In genomic region chr10:86334515-86335085, GRCh38 we compare ENCODE assay signal across 11 cellular contexts. TPM values are rescaled to one million over a fixed set of nuclear protein-coding genes. Genes with fewer than 3 reads are reported as not detected.
A peak's percentile ranks its signal among the peaks of the same experiment; 100 is the strongest.
DNase-seq lines count a peak whose midpoint lies in the region; ATAC-seq, FAIRE-seq and TF ChIP-seq lines count a peak whose summit lies in the region.
"Had no signal": no experiment of that assay in that cellular context is flagged by ENCODE, and none has a peak within 500 bp of the region (broad histone marks: within the 10 kb centered on the region; RNA-seq: fewer than 3 reads in every experiment).

No MANE protein-coding gene starts in this region.

- TF ChIP-seq CTCF in heart right ventricle (IDR thresholded peaks at IDR 0.05) (no peak), foreskin keratinocyte (conservative IDR thresholded peaks at IDR 0.05) (no peak)

- H3K4me1 Mint-ChIP-seq in activated T-helper 17 cell treated with anti-CD3 and anti-CD28 coated beads, Interleukin-2, amount 50 U/mL, for 72 hours: no peaks in the 10 kb centered on the region

- WGBS in heart right ventricle, 2 donors: 60 to 62% methylated on average over 3 of the region's 3 CpGs

- H3K27me3 Mint-ChIP-seq in activated T-helper 17 cell treated with anti-CD3 and anti-CD28 coated beads, Interleukin-2, amount 50 U/mL, for 72 hours: peaks cover 8% of the 10 kb centered on the region

- DNase-seq in Right ventricle myocardium superior: peak; percentile 8
- no peak for DNase-seq in heart right ventricle
- peak; percentile 45 for DNase-seq in NCI-H774 (lab: John Stamatoyannopoulos, UW)
- DNase-seq in foreskin keratinocyte: no peak
- no peak for DNase-seq in urothelium cell line (ENCODE audit: low spot score)
- DNase-seq in retina: no peak
- no peak for DNase-seq in SKM-1 treated with dmso at 0.1 percent for 144 hours (lab: John Stamatoyannopoulos, UW; ENCODE audit: unreplicated experiment)
- DNase-seq: activated CD8-positive, alpha-beta memory T cell treated with anti-CD3 and anti-CD28 coated beads, Interleukin-2, amount 50 U/mL, for 4 hours; NCI-H226 had no signal

- no peaks in the 10 kb centered on the region for H3K9me3 Mint-ChIP-seq in activated T-helper 17 cell treated with anti-CD3 and anti-CD28 coated beads, Interleukin-2, amount 50 U/mL, for 72 hours
- H3K9me3 Mint-ChIP-seq: stimulated activated naive CD8-positive, alpha-beta T cell treated with anti-CD3 and anti-CD28 coated beads, Interleukin-15, Interleukin-2, amounts not matched to agents 100 ng/mL and 50 ng/mL, for 24 hours had no signal

- H3K27me3 ChIP-seq in heart right ventricle: peaks cover 0 to 4% (median 0%) of the 10 kb centered on the region in 7 donors
- H3K27me3 ChIP-seq in foreskin keratinocyte: peaks cover 5% of the 10 kb centered on the region

- H3K4me1 ChIP-seq in heart right ventricle (no peaks in the 10 kb centered on the region), foreskin keratinocyte (no peaks in the 10 kb centered on the region)

- no peaks in the 10 kb centered on the region for H3K9me3 ChIP-seq in heart right ventricle

- H3K36me3 ChIP-seq in heart right ventricle: no peaks in the 10 kb centered on the region

- ATAC-seq in Right ventricle myocardium superior (ENCODE audit: poor library complexity) (no peak), heart right ventricle (no peak), foreskin keratinocyte (peak; percentile 12)
- no peak for ATAC-seq in activated T-helper 17 cell treated with anti-CD3 and anti-CD28 coated beads, Interleukin-2, amount 50 U/mL, for 72 hours (replicated peaks)

- H3K36me3 Mint-ChIP-seq in activated T-helper 17 cell treated with anti-CD3 and anti-CD28 coated beads, Interleukin-2, amount 50 U/mL, for 72 hours (ENCODE audit: low read depth): no peaks in the 10 kb centered on the region

- H3K27ac ChIP-seq in heart right ventricle (no peak overlapping the region), foreskin keratinocyte (no peak overlapping the region)

- peak; percentile 83 for FAIRE-seq in urothelium cell line (lab: Jason Lieb, UNC)

- intact Hi-C loops in Right ventricle myocardium superior (cut with DNase I): no loop called here
- intact Hi-C loops in heart right ventricle (cut with DNase I): no loop called here

- no peak overlapping the region for H3K4me3 ChIP-seq in heart right ventricle

- H3K27ac Mint-ChIP-seq in activated T-helper 17 cell treated with anti-CD3 and anti-CD28 coated beads, Interleukin-2, amount 50 U/mL, for 72 hours: no peak overlapping the region
- H3K27ac Mint-ChIP-seq: stimulated activated naive CD8-positive, alpha-beta T cell treated with anti-CD3 and anti-CD28 coated beads, Interleukin-15, Interleukin-2, amounts not matched to agents 100 ng/mL and 50 ng/mL, for 24 hours had no signal

- H3K4me3 Mint-ChIP-seq in activated T-helper 17 cell treated with anti-CD3 and anti-CD28 coated beads, Interleukin-2, amount 50 U/mL, for 72 hours: no peak overlapping the region
- H3K4me3 Mint-ChIP-seq: stimulated activated naive CD8-positive, alpha-beta T cell treated with anti-CD3 and anti-CD28 coated beads, Interleukin-15, Interleukin-2, amounts not matched to agents 100 ng/mL and 50 ng/mL, for 24 hours had no signal

RNA-seq across cellular contexts. Expression of gene GRID1, which starts 32.0 kb away (rescaled TPM):
- total RNA-seq in Right ventricle myocardium superior (1.1 TPM), heart right ventricle (1 to 10 TPM in 9 of 10 donors, under 1 TPM in 1; 0.77 to 3.4 (median 1.9) TPM), foreskin keratinocyte (not detected in 2 replicates)
- polyA plus RNA-seq in heart right ventricle (1 to 10 TPM in 1 of 2 donors, under 1 TPM in 1; 0.44 to 1.2 TPM), foreskin keratinocyte (not detected in 2 replicates)
- total RNA-seq in activated T-helper 17 cell treated with anti-CD3 and anti-CD28 coated beads, Interleukin-2, amount 50 U/mL, for 72 hours: not detected

Comparison
In these comparisons a context has a peak if more than half of its experiments do, and no peak if none do; other contexts are left out.
1. DNase-seq: peak in Right ventricle myocardium superior (single experiment) and NCI-H774 (single experiment); none in heart right ventricle (0 of 2), foreskin keratinocyte (0 of 2), urothelium cell line (single experiment), retina (single experiment) and SKM-1 treated with dmso at 0.1 percent for 144 hours (single experiment).